Comparison of ENCODE assay signal across 1 cellular context in the genomic region with DNA sequence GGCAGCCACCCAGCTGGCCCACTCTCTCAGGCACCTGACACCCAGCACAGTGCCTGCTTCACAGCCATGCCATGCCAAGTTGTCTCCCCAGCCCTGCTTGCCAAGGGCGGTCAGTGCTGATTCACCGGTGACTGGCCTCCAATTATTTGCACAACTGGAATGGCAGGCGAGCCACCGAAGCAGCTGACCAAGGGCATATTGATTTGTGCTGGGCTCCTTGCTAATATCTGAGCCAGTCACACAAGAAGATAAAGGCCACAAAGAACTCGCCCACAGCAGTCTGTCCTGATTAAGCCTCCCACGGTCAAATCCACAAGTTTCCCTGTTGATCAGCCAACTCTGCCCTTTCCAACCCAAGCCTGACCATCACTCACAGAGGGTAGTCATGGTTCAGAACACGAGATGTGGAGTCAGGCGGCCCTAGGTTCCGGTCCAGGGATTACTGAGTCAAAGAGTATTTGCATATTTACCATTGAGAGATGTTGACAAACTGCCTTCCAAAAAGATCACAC.
A peak's percentile ranks its signal among the peaks of the same experiment; 100 is the strongest.
TF ChIP-seq lines count a peak whose summit lies in the region.

No MANE protein-coding gene starts in this region.

TF ChIP-seq in HepG2, 621 proteins besides CTCF, POLR2A, EP300 and RAD21 (continued from another document and continues in another):
- TF ChIP-seq, protein P1, sequence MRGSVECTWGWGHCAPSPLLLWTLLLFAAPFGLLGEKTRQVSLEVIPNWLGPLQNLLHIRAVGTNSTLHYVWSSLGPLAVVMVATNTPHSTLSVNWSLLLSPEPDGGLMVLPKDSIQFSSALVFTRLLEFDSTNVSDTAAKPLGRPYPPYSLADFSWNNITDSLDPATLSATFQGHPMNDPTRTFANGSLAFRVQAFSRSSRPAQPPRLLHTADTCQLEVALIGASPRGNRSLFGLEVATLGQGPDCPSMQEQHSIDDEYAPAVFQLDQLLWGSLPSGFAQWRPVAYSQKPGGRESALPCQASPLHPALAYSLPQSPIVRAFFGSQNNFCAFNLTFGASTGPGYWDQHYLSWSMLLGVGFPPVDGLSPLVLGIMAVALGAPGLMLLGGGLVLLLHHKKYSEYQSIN (CRISPR knock-in tag; IDR thresholded peaks at IDR 0.05; ENCODE audit: borderline replicate concordance), result no peak
- TF ChIP-seq RBAK (CRISPR knock-in tag; IDR thresholded peaks at IDR 0.05) (no peak), HES4 (CRISPR knock-in tag; IDR thresholded peaks at IDR 0.05; ENCODE audit: borderline replicate concordance) (no peak), MLLT10 (CRISPR knock-in tag; IDR thresholded peaks at IDR 0.05) (no peak), NKX3-1 (CRISPR knock-in tag; IDR thresholded peaks at IDR 0.05) (no peak), RFX1 (IDR thresholded peaks at IDR 0.05) (no peak), ZIK1 (CRISPR knock-in tag; IDR thresholded peaks at IDR 0.05; ENCODE audit: borderline replicate concordance, low read depth) (no peak), ZNF383 (CRISPR knock-in tag; IDR thresholded peaks at IDR 0.05; ENCODE audit: borderline replicate concordance) (no peak), ZFP37 (CRISPR knock-in tag; IDR thresholded peaks at IDR 0.05; ENCODE audit: borderline replicate concordance) (no peak), ZNF282 (IDR thresholded peaks at IDR 0.05; ENCODE audit: partially characterized antibody) (no peak), RFX3 (CRISPR knock-in tag; IDR thresholded peaks at IDR 0.05) (no peak), SOX5 (CRISPR knock-in tag; IDR thresholded peaks at IDR 0.05; ENCODE audit: borderline replicate concordance) (peak; percentile 21; the same call in 1 of the 2 replicates), HMG20B (CRISPR knock-in tag; conservative IDR thresholded peaks at IDR 0.05) (no peak), DPF2 (CRISPR knock-in tag; IDR thresholded peaks at IDR 0.05; ENCODE audit: borderline replicate concordance, low read depth) (peak; percentile 37; the same call in 1 of the 2 replicates), SALL2 (CRISPR knock-in tag; IDR thresholded peaks at IDR 0.05) (no peak), ZNF562 (CRISPR knock-in tag; IDR thresholded peaks at IDR 0.05; ENCODE audit: borderline replicate concordance) (no peak), ZNF510 (CRISPR knock-in tag; IDR thresholded peaks at IDR 0.05; ENCODE audit: low read depth) (no peak), ZNF781 (CRISPR knock-in tag; IDR thresholded peaks at IDR 0.05; ENCODE audit: borderline replicate concordance, not compliant biosample characterization) (no peak), ZNF567 (CRISPR knock-in tag; IDR thresholded peaks at IDR 0.05; ENCODE audit: borderline replicate concordance) (no peak), NR2C2 (CRISPR knock-in tag; IDR thresholded peaks at IDR 0.05; ENCODE audit: borderline replicate concordance) (no peak), ELF3 (CRISPR knock-in tag; IDR thresholded peaks at IDR 0.05) (0 out of 2 replicates have a peak, but pooled peaks have one; percentile 13), ZNF256 (CRISPR knock-in tag; conservative IDR thresholded peaks at IDR 0.05) (no peak), TEAD3 (CRISPR knock-in tag; optimal IDR thresholded peaks at IDR 0.05; ENCODE audit: borderline replicate concordance) (peak; percentile 49), ZNF644 (CRISPR knock-in tag; IDR thresholded peaks at IDR 0.05; ENCODE audit: low read depth) (peak; percentile 82; the same call in 1 of the 2 replicates), TBX2 (CRISPR knock-in tag; IDR thresholded peaks at IDR 0.05; ENCODE audit: borderline replicate concordance) (peak; percentile 50; the same call in 1 of the 2 replicates), RXRA (CRISPR knock-in tag; IDR thresholded peaks at IDR 0.05) (no peak), ZNF788 (CRISPR knock-in tag; IDR thresholded peaks at IDR 0.05; ENCODE audit: borderline replicate concordance) (0 out of 2 replicates have a peak, but pooled peaks have one; percentile 58), ZBTB21 (CRISPR knock-in tag; IDR thresholded peaks at IDR 0.05) (no peak), BHLHE40 (IDR thresholded peaks at IDR 0.05; ENCODE audit: low read length) (peak; percentile 17; the same call in 1 of the 2 replicates), ZNF180 (CRISPR knock-in tag; IDR thresholded peaks at IDR 0.05; ENCODE audit: borderline replicate concordance, low read depth) (no peak), MTA1 (CRISPR knock-in tag; IDR thresholded peaks at IDR 0.05; ENCODE audit: borderline replicate concordance) (0 out of 2 replicates have a peak, but pooled peaks have one; percentile 32), ZNF292 (CRISPR knock-in tag; IDR thresholded peaks at IDR 0.05; ENCODE audit: borderline replicate concordance, low read depth) (peak; percentile 60; the same call in 1 of the 2 replicates), HMG20A (CRISPR knock-in tag; IDR thresholded peaks at IDR 0.05; ENCODE audit: borderline replicate concordance) (peak; percentile 45; the same call in 1 of the 2 replicates), SRSF1 (optimal IDR thresholded peaks at IDR 0.05; ENCODE audit: low read depth, low read length) (no peak), YEATS2 (CRISPR knock-in tag; IDR thresholded peaks at IDR 0.05; ENCODE audit: borderline replicate concordance) (no peak), SALL1 (CRISPR knock-in tag; IDR thresholded peaks at IDR 0.05) (peak; percentile 70), HDAC1 (CRISPR knock-in tag; IDR thresholded peaks at IDR 0.05) (peak; percentile 58; the same call in 1 of the 2 replicates), ISX (CRISPR knock-in tag; conservative IDR thresholded peaks at IDR 0.05) (no peak), HIVEP1 (CRISPR knock-in tag; IDR thresholded peaks at IDR 0.05) (no peak), NFIB (CRISPR knock-in tag; IDR thresholded peaks at IDR 0.05; ENCODE audit: borderline replicate concordance) (no peak), SAP130 (CRISPR knock-in tag; IDR thresholded peaks at IDR 0.05; ENCODE audit: low read depth) (peak; percentile 57), NRL (CRISPR knock-in tag; IDR thresholded peaks at IDR 0.05; ENCODE audit: borderline replicate concordance) (no peak), HNRNPL (IDR thresholded peaks at IDR 0.05; ENCODE audit: low read depth, low read length) (peak; percentile 89), SIX4 (CRISPR knock-in tag; IDR thresholded peaks at IDR 0.05) (no peak), AHR (CRISPR knock-in tag; IDR thresholded peaks at IDR 0.05) (no peak), ZNF225 (CRISPR knock-in tag; IDR thresholded peaks at IDR 0.05) (no peak)
- TF ChIP-seq, protein P2, sequence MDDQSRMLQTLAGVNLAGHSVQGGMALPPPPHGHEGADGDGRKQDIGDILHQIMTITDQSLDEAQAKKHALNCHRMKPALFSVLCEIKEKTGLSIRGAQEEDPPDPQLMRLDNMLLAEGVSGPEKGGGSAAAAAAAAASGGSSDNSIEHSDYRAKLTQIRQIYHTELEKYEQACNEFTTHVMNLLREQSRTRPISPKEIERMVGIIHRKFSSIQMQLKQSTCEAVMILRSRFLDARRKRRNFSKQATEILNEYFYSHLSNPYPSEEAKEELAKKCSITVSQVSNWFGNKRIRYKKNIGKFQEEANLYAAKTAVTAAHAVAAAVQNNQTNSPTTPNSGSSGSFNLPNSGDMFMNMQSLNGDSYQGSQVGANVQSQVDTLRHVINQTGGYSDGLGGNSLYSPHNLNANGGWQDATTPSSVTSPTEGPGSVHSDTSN (CRISPR knock-in tag; IDR thresholded peaks at IDR 0.05; ENCODE audit: borderline replicate concordance), result no peak
- TF ChIP-seq, protein P3, sequence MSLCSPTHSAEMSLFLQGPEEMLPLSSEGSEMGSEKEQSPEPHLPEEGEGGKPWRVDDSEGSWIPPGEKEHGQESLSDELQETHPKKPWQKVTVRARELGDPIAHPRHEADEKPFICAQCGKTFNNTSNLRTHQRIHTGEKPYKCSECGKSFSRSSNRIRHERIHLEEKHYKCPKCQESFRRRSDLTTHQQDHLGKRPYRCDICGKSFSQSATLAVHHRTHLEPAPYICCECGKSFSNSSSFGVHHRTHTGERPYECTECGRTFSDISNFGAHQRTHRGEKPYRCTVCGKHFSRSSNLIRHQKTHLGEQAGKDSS (CRISPR knock-in tag; IDR thresholded peaks at IDR 0.05; ENCODE audit: borderline replicate concordance, low read depth), result peak; percentile 54; the same call in 1 of the 2 replicates
- TF ChIP-seq, protein P4, sequence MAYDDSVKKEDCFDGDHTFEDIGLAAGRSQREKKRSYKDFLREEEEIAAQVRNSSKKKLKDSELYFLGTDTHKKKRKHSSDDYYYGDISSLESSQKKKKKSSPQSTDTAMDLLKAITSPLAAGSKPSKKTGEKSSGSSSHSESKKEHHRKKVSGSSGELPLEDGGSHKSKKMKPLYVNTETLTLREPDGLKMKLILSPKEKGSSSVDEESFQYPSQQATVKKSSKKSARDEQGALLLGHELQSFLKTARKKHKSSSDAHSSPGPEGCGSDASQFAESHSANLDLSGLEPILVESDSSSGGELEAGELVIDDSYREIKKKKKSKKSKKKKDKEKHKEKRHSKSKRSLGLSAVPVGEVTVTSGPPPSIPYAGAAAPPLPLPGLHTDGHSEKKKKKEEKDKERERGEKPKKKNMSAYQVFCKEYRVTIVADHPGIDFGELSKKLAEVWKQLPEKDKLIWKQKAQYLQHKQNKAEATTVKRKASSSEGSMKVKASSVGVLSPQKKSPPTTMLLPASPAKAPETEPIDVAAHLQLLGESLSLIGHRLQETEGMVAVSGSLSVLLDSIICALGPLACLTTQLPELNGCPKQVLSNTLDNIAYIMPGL (CRISPR knock-in tag; IDR thresholded peaks at IDR 0.05; ENCODE audit: borderline replicate concordance in 1 of 2, low read depth in 1 of 2), result 0 out of 4 replicates have a peak, but pooled peaks of 1 of the 2 experiments have one; percentile 28
- TF ChIP-seq, protein P5, sequence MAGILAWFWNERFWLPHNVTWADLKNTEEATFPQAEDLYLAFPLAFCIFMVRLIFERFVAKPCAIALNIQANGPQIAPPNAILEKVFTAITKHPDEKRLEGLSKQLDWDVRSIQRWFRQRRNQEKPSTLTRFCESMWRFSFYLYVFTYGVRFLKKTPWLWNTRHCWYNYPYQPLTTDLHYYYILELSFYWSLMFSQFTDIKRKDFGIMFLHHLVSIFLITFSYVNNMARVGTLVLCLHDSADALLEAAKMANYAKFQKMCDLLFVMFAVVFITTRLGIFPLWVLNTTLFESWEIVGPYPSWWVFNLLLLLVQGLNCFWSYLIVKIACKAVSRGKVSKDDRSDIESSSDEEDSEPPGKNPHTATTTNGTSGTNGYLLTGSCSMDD (CRISPR knock-in tag; IDR thresholded peaks at IDR 0.05), result no peak
- TF ChIP-seq, protein P6, sequence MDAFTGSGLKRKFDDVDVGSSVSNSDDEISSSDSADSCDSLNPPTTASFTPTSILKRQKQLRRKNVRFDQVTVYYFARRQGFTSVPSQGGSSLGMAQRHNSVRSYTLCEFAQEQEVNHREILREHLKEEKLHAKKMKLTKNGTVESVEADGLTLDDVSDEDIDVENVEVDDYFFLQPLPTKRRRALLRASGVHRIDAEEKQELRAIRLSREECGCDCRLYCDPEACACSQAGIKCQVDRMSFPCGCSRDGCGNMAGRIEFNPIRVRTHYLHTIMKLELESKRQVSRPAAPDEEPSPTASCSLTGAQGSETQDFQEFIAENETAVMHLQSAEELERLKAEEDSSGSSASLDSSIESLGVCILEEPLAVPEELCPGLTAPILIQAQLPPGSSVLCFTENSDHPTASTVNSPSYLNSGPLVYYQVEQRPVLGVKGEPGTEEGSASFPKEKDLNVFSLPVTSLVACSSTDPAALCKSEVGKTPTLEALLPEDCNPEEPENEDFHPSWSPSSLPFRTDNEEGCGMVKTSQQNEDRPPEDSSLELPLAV (CRISPR knock-in tag; conservative IDR thresholded peaks at IDR 0.05; ENCODE audit: low read depth), result no peak
- TF ChIP-seq, protein P7, sequence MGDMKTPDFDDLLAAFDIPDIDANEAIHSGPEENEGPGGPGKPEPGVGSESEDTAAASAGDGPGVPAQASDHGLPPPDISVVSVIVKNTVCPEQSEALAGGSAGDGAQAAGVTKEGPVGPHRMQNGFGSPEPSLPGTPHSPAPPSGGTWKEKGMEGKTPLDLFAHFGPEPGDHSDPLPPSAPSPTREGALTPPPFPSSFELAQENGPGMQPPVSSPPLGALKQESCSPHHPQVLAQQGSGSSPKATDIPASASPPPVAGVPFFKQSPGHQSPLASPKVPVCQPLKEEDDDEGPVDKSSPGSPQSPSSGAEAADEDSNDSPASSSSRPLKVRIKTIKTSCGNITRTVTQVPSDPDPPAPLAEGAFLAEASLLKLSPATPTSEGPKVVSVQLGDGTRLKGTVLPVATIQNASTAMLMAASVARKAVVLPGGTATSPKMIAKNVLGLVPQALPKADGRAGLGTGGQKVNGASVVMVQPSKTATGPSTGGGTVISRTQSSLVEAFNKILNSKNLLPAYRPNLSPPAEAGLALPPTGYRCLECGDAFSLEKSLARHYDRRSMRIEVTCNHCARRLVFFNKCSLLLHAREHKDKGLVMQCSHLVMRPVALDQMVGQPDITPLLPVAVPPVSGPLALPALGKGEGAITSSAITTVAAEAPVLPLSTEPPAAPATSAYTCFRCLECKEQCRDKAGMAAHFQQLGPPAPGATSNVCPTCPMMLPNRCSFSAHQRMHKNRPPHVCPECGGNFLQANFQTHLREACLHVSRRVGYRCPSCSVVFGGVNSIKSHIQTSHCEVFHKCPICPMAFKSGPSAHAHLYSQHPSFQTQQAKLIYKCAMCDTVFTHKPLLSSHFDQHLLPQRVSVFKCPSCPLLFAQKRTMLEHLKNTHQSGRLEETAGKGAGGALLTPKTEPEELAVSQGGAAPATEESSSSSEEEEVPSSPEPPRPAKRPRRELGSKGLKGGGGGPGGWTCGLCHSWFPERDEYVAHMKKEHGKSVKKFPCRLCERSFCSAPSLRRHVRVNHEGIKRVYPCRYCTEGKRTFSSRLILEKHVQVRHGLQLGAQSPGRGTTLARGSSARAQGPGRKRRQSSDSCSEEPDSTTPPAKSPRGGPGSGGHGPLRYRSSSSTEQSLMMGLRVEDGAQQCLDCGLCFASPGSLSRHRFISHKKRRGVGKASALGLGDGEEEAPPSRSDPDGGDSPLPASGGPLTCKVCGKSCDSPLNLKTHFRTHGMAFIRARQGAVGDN (CRISPR knock-in tag; IDR thresholded peaks at IDR 0.05), result peak; percentile 69
- TF ChIP-seq, protein P8, sequence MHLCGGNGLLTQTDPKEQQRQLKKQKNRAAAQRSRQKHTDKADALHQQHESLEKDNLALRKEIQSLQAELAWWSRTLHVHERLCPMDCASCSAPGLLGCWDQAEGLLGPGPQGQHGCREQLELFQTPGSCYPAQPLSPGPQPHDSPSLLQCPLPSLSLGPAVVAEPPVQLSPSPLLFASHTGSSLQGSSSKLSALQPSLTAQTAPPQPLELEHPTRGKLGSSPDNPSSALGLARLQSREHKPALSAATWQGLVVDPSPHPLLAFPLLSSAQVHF (CRISPR knock-in tag; IDR thresholded peaks at IDR 0.05), result no peak
